Comparison of ENCODE assay signal across 10 cellular contexts in genomic region chr11:1854132-1854948, GRCh38. TPM values are rescaled to one million over a fixed set of nuclear protein-coding genes. Genes with fewer than 3 reads are reported as not detected.
A peak's percentile ranks its signal among the peaks of the same experiment; 100 is the strongest.
DNase-seq lines count a peak whose midpoint lies in the region; ATAC-seq and TF ChIP-seq lines count a peak whose summit lies in the region.
"Had no signal": no experiment of that assay in that cellular context is flagged by ENCODE, and none has a peak within 500 bp of the region (broad histone marks: within the 10 kb centered on the region; RNA-seq: fewer than 3 reads in every experiment).

No MANE protein-coding gene starts in this region.

- DNase-seq in activated T-cell treated with anti-CD3 and anti-CD28 coated beads, Interleukin-2, amount 50 U/mL, for 24 hours = peak; percentile 56
- no peak for DNase-seq in activated T-cell treated with anti-CD3 and anti-CD28 coated beads for 4 hours
- DNase-seq in activated T-cell treated with anti-CD3 and anti-CD28 coated beads, Interleukin-2, amount 50 U/mL, for 72 hours = peak; percentile 37 to 39
- DNase-seq in superior temporal gyrus (ENCODE audit: extremely low spot score) = no peak
- DNase-seq in tibial nerve (ENCODE audit: low spot score in 2 of 2) = no peak

- H3K9me3 ChIP-seq in thymus (ENCODE audit: control insufficient read depth) = peaks cover 1% of the 10 kb centered on the region
- no peaks in the 10 kb centered on the region for H3K9me3 ChIP-seq in tibial nerve

- H3K4me3 ChIP-seq in thymus (ENCODE audit: low read length) (peak overlapping the region; percentile 59), tibial nerve (peak overlapping the region in 2 of 4 donors; percentile 30 to 47)

- peaks cover 21% of the 10 kb centered on the region for H3K36me3 Mint-ChIP-seq in activated T-cell treated with anti-CD3 and anti-CD28 coated beads, Interleukin-2, amount 50 U/mL, for 24 hours (ENCODE audit: low read depth)
- H3K36me3 Mint-ChIP-seq in activated T-cell treated with anti-CD3 and anti-CD28 coated beads, Interleukin-2, amount 50 U/mL, for 72 hours (ENCODE audit: insufficient read depth in 2 of 2) = peaks cover 2 to 3% of the 10 kb centered on the region in 2 donors

- no peaks in the 10 kb centered on the region for H3K27me3 ChIP-seq in thymus (ENCODE audit: control insufficient read depth, insufficient read depth)
- no peaks in the 10 kb centered on the region for H3K27me3 ChIP-seq in tibial nerve

- no peak for TF ChIP-seq POLR2A in tibial nerve (IDR thresholded peaks at IDR 0.05)

- no peak for TF ChIP-seq CTCF in tibial nerve (IDR thresholded peaks at IDR 0.05)

- H3K4me3 Mint-ChIP-seq in activated T-cell treated with anti-CD3 and anti-CD28 coated beads, Interleukin-2, amount 50 U/mL, for 24 hours = peak overlapping the region; percentile 94
- H3K4me3 Mint-ChIP-seq in activated T-cell treated with anti-CD3 and anti-CD28 coated beads, Interleukin-2, amount 50 U/mL, for 72 hours = peak overlapping the region; percentile 93 to 99
- H3K4me3 Mint-ChIP-seq: nephron had no signal

- H3K27ac ChIP-seq in thymus (ENCODE audit: low read depth) (no peak overlapping the region), tibial nerve (peak overlapping the region in 1 of 4 donors; percentile 75)
- H3K27ac ChIP-seq: VCaP had no signal

- no peaks in the 10 kb centered on the region for H3K27me3 Mint-ChIP-seq in activated T-cell treated with anti-CD3 and anti-CD28 coated beads, Interleukin-2, amount 50 U/mL, for 24 hours
- no peaks in the 10 kb centered on the region for H3K27me3 Mint-ChIP-seq in activated T-cell treated with anti-CD3 and anti-CD28 coated beads, Interleukin-2, amount 50 U/mL, for 72 hours (ENCODE audit: low read depth)

- H3K27ac Mint-ChIP-seq in activated T-cell treated with anti-CD3 and anti-CD28 coated beads, Interleukin-2, amount 50 U/mL, for 24 hours = peak overlapping the region; percentile 95
- H3K27ac Mint-ChIP-seq in activated T-cell treated with anti-CD3 and anti-CD28 coated beads, Interleukin-2, amount 50 U/mL, for 72 hours = peak overlapping the region; percentile 2
- H3K27ac Mint-ChIP-seq: nephron had no signal

- TF ChIP-seq EP300 in tibial nerve (IDR thresholded peaks at IDR 0.05) = no peak

- H3K9me3 Mint-ChIP-seq in activated T-cell treated with anti-CD3 and anti-CD28 coated beads, Interleukin-2, amount 50 U/mL, for 24 hours = no peaks in the 10 kb centered on the region
- no peaks in the 10 kb centered on the region for H3K9me3 Mint-ChIP-seq in activated T-cell treated with anti-CD3 and anti-CD28 coated beads, Interleukin-2, amount 50 U/mL, for 72 hours
- H3K9me3 Mint-ChIP-seq: nephron had no signal

- ATAC-seq in HG02885 (IDR thresholded peaks at IDR 0.05; ENCODE audit: poor library complexity, unreplicated experiment) (peak; percentile 19), GM19328 (IDR thresholded peaks at IDR 0.05; ENCODE audit: unreplicated experiment) (no peak)
- peak; percentile 7 to 11 for ATAC-seq in activated T-cell treated with anti-CD3 and anti-CD28 coated beads, Interleukin-2, amount 50 U/mL, for 72 hours (replicated peaks in 1 of 2)

- H3K4me1 Mint-ChIP-seq in activated T-cell treated with anti-CD3 and anti-CD28 coated beads, Interleukin-2, amount 50 U/mL, for 24 hours (ENCODE audit: low read depth) = peaks cover 78% of the 10 kb centered on the region
- peaks cover 48% of the 10 kb centered on the region for H3K4me1 Mint-ChIP-seq in activated T-cell treated with anti-CD3 and anti-CD28 coated beads, Interleukin-2, amount 50 U/mL, for 72 hours (ENCODE audit: low read depth)

- H3K36me3 ChIP-seq in thymus (ENCODE audit: control insufficient read depth, insufficient read depth) = no peaks in the 10 kb centered on the region
- H3K36me3 ChIP-seq in tibial nerve = no peaks in the 10 kb centered on the region

- WGBS in thymus = 85% methylated on average over 27 of the region's 27 CpGs
- WGBS in tibial nerve, 2 donors = 77 to 79% methylated on average over 18 to 24 of the region's 27 CpGs

- H3K4me1 ChIP-seq in thymus (ENCODE audit: control insufficient read depth, insufficient read depth, low read length) = peaks cover 15% of the 10 kb centered on the region
- peaks cover 0 to 22% (median 2%) of the 10 kb centered on the region in 4 donors for H3K4me1 ChIP-seq in tibial nerve

RNA-seq across cellular contexts. Expression of gene LSP1, which starts 1.5 kb away (rescaled TPM):
- 100 to 1,000 TPM; 301 to 312 TPM for total RNA-seq in activated T-cell treated with anti-CD3 and anti-CD28 coated beads, Interleukin-2, amount 50 U/mL, for 72 hours
- 138 TPM for polyA plus RNA-seq in thymus
- total RNA-seq in tibial nerve = 10 to 100 TPM; 36.9 to 69.0 (median 50.2) TPM

RNA-seq across cellular contexts. Expression of gene TNNI2, which starts 15.6 kb away (rescaled TPM):
- 1 to 10 TPM; 1.2 TPM for total RNA-seq in activated T-cell treated with anti-CD3 and anti-CD28 coated beads, Interleukin-2, amount 50 U/mL, for 72 hours
- 13.4 TPM for polyA plus RNA-seq in thymus
- total RNA-seq in tibial nerve = not detected

RNA-seq across cellular contexts. Expression of gene SYT8, which starts 19.6 kb away (rescaled TPM):
- total RNA-seq in activated T-cell treated with anti-CD3 and anti-CD28 coated beads, Interleukin-2, amount 50 U/mL, for 72 hours = not detected
- 9.8 TPM for polyA plus RNA-seq in thymus
- 1 to 10 TPM in 2 of 4 donors, under 1 TPM in 1, not detected in 1; 0.39 to 4.2 (median 1.0) TPM for total RNA-seq in tibial nerve

RNA-seq across cellular contexts. Expression of gene PRR33, which starts 37.4 kb away (rescaled TPM):
- total RNA-seq in activated T-cell treated with anti-CD3 and anti-CD28 coated beads, Interleukin-2, amount 50 U/mL, for 72 hours = not detected
- 0.18 TPM for polyA plus RNA-seq in thymus
- total RNA-seq in tibial nerve = not detected

Comparison
In these comparisons a context has a peak if more than half of its experiments do, and no peak if none do; other contexts are left out.
1. DNase-seq: peak in activated T-cell treated with anti-CD3 and anti-CD28 coated beads, Interleukin-2, amount 50 U/mL, for 24 hours (single experiment) and activated T-cell treated with anti-CD3 and anti-CD28 coated beads, Interleukin-2, amount 50 U/mL, for 72 hours (2 of 2); none in activated T-cell treated with anti-CD3 and anti-CD28 coated beads for 4 hours (single experiment), superior temporal gyrus (single experiment) and tibial nerve (0 of 2).
2. RNA of gene LSP1, which starts 1.5 kb away (total RNA-seq): 301 to 312 TPM in activated T-cell treated with anti-CD3 and anti-CD28 coated beads, Interleukin-2, amount 50 U/mL, for 72 hours; 36.9 to 69.0 TPM in tibial nerve; every median in the first group is over 4 times any median in the second.